ENCODE assay signal across 16 cellular contexts in genomic region chr2:163466583-163466982, GRCh38.
"Had no signal": no experiment of that assay in that cellular context is flagged by ENCODE, and none has a peak within 500 bp of the region (broad histone marks: within the 10 kb centered on the region; RNA-seq: fewer than 3 reads in every experiment).

No MANE protein-coding gene starts in this region.

- H3K4me1 ChIP-seq: adrenal gland had no signal

- H3K27me3 Mint-ChIP-seq: activated CD8-positive, alpha-beta T cell treated with anti-CD3 and anti-CD28 coated beads for 36 hours; activated naive CD4-positive, alpha-beta T cell treated with anti-CD3 and anti-CD28 coated beads, Interleukin-2, amount 50 U/mL, for 24 hours; T-helper 17 cell had no signal

- H3K36me3 Mint-ChIP-seq: activated naive CD4-positive, alpha-beta T cell treated with anti-CD3 and anti-CD28 coated beads, Interleukin-2, amount 50 U/mL, for 24 hours; WTC11 had no signal

- H3K27me3 ChIP-seq: adrenal gland, esophagus muscularis mucosa, tibial nerve, vagina had no signal

- H3K36me3 ChIP-seq: adrenal gland, esophagus muscularis mucosa, tibial nerve, vagina had no signal

- H3K4me3 ChIP-seq: adrenal gland, coronary artery, esophagus muscularis mucosa, vagina had no signal

- H3K27ac ChIP-seq: adrenal gland, coronary artery, esophagus muscularis mucosa, tibial nerve, vagina had no signal

- DNase-seq: activated CD4-positive, alpha-beta T cell treated with anti-CD3 and anti-CD28 coated beads for 4 hours; activated CD8-positive, alpha-beta T cell treated with anti-CD3 and anti-CD28 coated beads for 36 hours; activated effector memory CD4-positive, alpha-beta T cell treated with Interleukin-2 at 50 U/mL for 16 hours; activated T-cell treated with anti-CD3 and anti-CD28 coated beads, Interleukin-2, amount 50 U/mL, for 4 hours; adrenal gland; central memory CD4-positive, alpha-beta T cell; kidney; stimulated activated CD4-positive, alpha-beta T cell treated with anti-CD3 and anti-CD28 coated beads, Interleukin-4, amount 100 ng/mL, for 24 hours; stimulated activated naive CD4-positive, alpha-beta T cell; T-helper 17 cell had no signal

- H3K9me3 ChIP-seq: adrenal gland, esophagus muscularis mucosa, tibial nerve, vagina had no signal

- H3K9me3 Mint-ChIP-seq: activated naive CD4-positive, alpha-beta T cell treated with anti-CD3 and anti-CD28 coated beads, Interleukin-2, amount 50 U/mL, for 24 hours; activated T-cell treated with anti-CD3 and anti-CD28 coated beads, Interleukin-2, amount 50 U/mL, for 4 hours; WTC11 had no signal

- H3K4me3 Mint-ChIP-seq: activated CD8-positive, alpha-beta T cell treated with anti-CD3 and anti-CD28 coated beads for 36 hours; activated naive CD4-positive, alpha-beta T cell treated with anti-CD3 and anti-CD28 coated beads, Interleukin-2, amount 50 U/mL, for 24 hours; activated T-cell treated with anti-CD3 and anti-CD28 coated beads, Interleukin-2, amount 50 U/mL, for 4 hours; T-helper 17 cell; WTC11 had no signal

- H3K4me1 Mint-ChIP-seq: activated naive CD4-positive, alpha-beta T cell treated with anti-CD3 and anti-CD28 coated beads, Interleukin-2, amount 50 U/mL, for 24 hours; T-helper 17 cell had no signal

- H3K27ac Mint-ChIP-seq: activated CD8-positive, alpha-beta T cell treated with anti-CD3 and anti-CD28 coated beads for 36 hours; activated naive CD4-positive, alpha-beta T cell treated with anti-CD3 and anti-CD28 coated beads, Interleukin-2, amount 50 U/mL, for 24 hours; T-helper 17 cell; WTC11 had no signal

- ATAC-seq: activated CD8-positive, alpha-beta T cell treated with anti-CD3 and anti-CD28 coated beads for 36 hours; activated T-cell treated with anti-CD3 and anti-CD28 coated beads, Interleukin-2, amount 50 U/mL, for 4 hours; T-helper 17 cell; WTC11 had no signal
